In genomic region chr10:132243646-132244045, GRCh38 we compare ENCODE assay signal across 30 cellular contexts.
"Had no signal": no experiment of that assay in that cellular context is flagged by ENCODE, and none has a peak within 500 bp of the region (broad histone marks: within the 10 kb centered on the region; RNA-seq: fewer than 3 reads in every experiment).

No MANE protein-coding gene starts in this region.

- H3K27ac Mint-ChIP-seq: activated B cell treated with CpG ODN at 0.5 μM for 24 hours; activated CD4-positive, alpha-beta memory T cell treated with anti-CD3 and anti-CD28 coated beads for 36 hours; activated CD4-positive, alpha-beta T cell treated with anti-CD3 and anti-CD28 coated beads, Interleukin-2, amount 10 ng/mL, durations not matched to agents 24 days and 14 days; activated CD8-positive, alpha-beta T cell treated with anti-CD3 and anti-CD28 coated beads for 36 hours; activated naive CD4-positive, alpha-beta T cell treated with anti-CD3 and anti-CD28 coated beads for 36 hours; activated naive CD4-positive, alpha-beta T cell treated with anti-CD3 and anti-CD28 coated beads, Interleukin-2, amount 50 U/mL, for 72 hours; activated naive CD8-positive, alpha-beta T cell treated with anti-CD3 and anti-CD28 coated beads for 36 hours; activated T-cell treated with anti-CD3 and anti-CD28 coated beads, Interleukin-2, amount 50 U/mL, for 24 hours; activated T-helper 2 cell treated with anti-CD3 and anti-CD28 coated beads, Interferon-gamma antibody, Interleukin-2, Interleukin-4, amounts not matched to agents 10 μg/mL and 5 μg/mL and 100 μg/mL, durations not matched to agents 14 hours and 24 hours and 36 hours; T-cell; T-helper 17 cell had no signal

- H3K9me3 Mint-ChIP-seq: activated B cell treated with CpG ODN at 0.5 μM for 24 hours; activated CD4-positive, alpha-beta memory T cell treated with anti-CD3 and anti-CD28 coated beads for 36 hours; activated CD4-positive, alpha-beta T cell treated with anti-CD3 and anti-CD28 coated beads, Interleukin-2, amount 10 ng/mL, durations not matched to agents 24 days and 14 days; activated CD8-positive, alpha-beta T cell treated with anti-CD3 and anti-CD28 coated beads for 36 hours; activated naive CD4-positive, alpha-beta T cell treated with anti-CD3 and anti-CD28 coated beads for 36 hours; activated naive CD4-positive, alpha-beta T cell treated with anti-CD3 and anti-CD28 coated beads, Interleukin-2, amount 50 U/mL, for 72 hours; activated naive CD8-positive, alpha-beta T cell treated with anti-CD3 and anti-CD28 coated beads for 36 hours; activated T-cell treated with anti-CD3 and anti-CD28 coated beads, Interleukin-2, amount 50 U/mL, for 24 hours; activated T-helper 2 cell treated with anti-CD3 and anti-CD28 coated beads, Interferon-gamma antibody, Interleukin-2, Interleukin-4, amounts not matched to agents 10 μg/mL and 5 μg/mL and 100 μg/mL, durations not matched to agents 14 hours and 24 hours and 36 hours; T-cell had no signal

- H3K9me3 ChIP-seq: adrenal gland, body of pancreas, breast epithelium had no signal

- H3K36me3 ChIP-seq: adrenal gland, brain microvascular endothelial cell, breast epithelium had no signal

- H3K4me1 Mint-ChIP-seq: activated B cell treated with CpG ODN at 0.5 μM for 24 hours; activated CD4-positive, alpha-beta T cell treated with anti-CD3 and anti-CD28 coated beads, Interleukin-2, amount 10 ng/mL, durations not matched to agents 24 days and 14 days; activated naive CD8-positive, alpha-beta T cell treated with anti-CD3 and anti-CD28 coated beads for 36 hours; T-cell had no signal

- ATAC-seq: activated CD8-positive, alpha-beta T cell treated with anti-CD3 and anti-CD28 coated beads for 36 hours; activated naive CD4-positive, alpha-beta T cell treated with anti-CD3 and anti-CD28 coated beads, Interleukin-2, amount 50 U/mL, for 72 hours; body of pancreas; T-cell; T-helper 17 cell had no signal

- H3K4me3 ChIP-seq: adrenal gland, body of pancreas, breast epithelium had no signal

- H3K27me3 ChIP-seq: adrenal gland, body of pancreas, brain microvascular endothelial cell, breast epithelium had no signal

- H3K4me1 ChIP-seq: adrenal gland, breast epithelium had no signal

- H3K27me3 Mint-ChIP-seq: activated B cell treated with CpG ODN at 0.5 μM for 24 hours; activated CD4-positive, alpha-beta memory T cell treated with anti-CD3 and anti-CD28 coated beads for 36 hours; activated CD4-positive, alpha-beta T cell treated with anti-CD3 and anti-CD28 coated beads, Interleukin-2, amount 10 ng/mL, durations not matched to agents 24 days and 14 days; activated CD8-positive, alpha-beta T cell treated with anti-CD3 and anti-CD28 coated beads for 36 hours; activated naive CD8-positive, alpha-beta T cell treated with anti-CD3 and anti-CD28 coated beads for 36 hours; activated T-cell treated with anti-CD3 and anti-CD28 coated beads, Interleukin-2, amount 50 U/mL, for 24 hours; T-cell; T-helper 17 cell had no signal

- FAIRE-seq: astrocyte, TTC549 had no signal

- DNase-seq: activated B cell treated with CpG ODN at 0.5 μM for 24 hours; activated CD4-positive, alpha-beta memory T cell treated with anti-CD3 and anti-CD28 coated beads for 36 hours; activated CD4-positive, alpha-beta T cell treated with anti-CD3 and anti-CD28 coated beads for 4 hours; activated CD4-positive, alpha-beta T cell treated with anti-CD3 and anti-CD28 coated beads, Interleukin-2, amount 10 ng/mL, durations not matched to agents 24 days and 14 days; activated CD4-positive, alpha-beta T cell treated with anti-CD3 and anti-CD28 coated beads, Interleukin-2, amount 50 U/mL, for 1 hour; activated CD4-positive, alpha-beta T cell treated with anti-CD3 and anti-CD28 coated beads, Interleukin-2, amount 50 U/mL, for 4 hours; activated CD4-positive, CD25-positive, alpha-beta regulatory T cell treated with anti-CD3 and anti-CD28 coated beads, Interleukin-2, amount 50 U/mL, for 72 hours; activated CD8-positive, alpha-beta memory T cell treated with anti-CD3 and anti-CD28 coated beads, Interleukin-2, amount 50 U/mL, for 4 hours; activated CD8-positive, alpha-beta T cell treated with anti-CD3 and anti-CD28 coated beads for 36 hours; activated effector memory CD4-positive, alpha-beta T cell treated with Interleukin-2 at 50 U/mL for 16 hours; activated gamma-delta T cell; activated naive CD4-positive, alpha-beta T cell treated with anti-CD3 and anti-CD28 coated beads for 36 hours; activated naive CD4-positive, alpha-beta T cell treated with anti-CD3 and anti-CD28 coated beads, Interleukin-2, amount 50 U/mL, for 16 hours; activated naive CD8-positive, alpha-beta T cell treated with anti-CD3 and anti-CD28 coated beads for 36 hours; activated T-cell treated with anti-CD3 and anti-CD28 coated beads, Interleukin-2, amount 50 U/mL, for 24 hours; activated T-cell treated with anti-CD3 and anti-CD28 coated beads, Interleukin-2, amount 50 U/mL, for 48 hours; adrenal gland; amniotic stem cell; aorta; body of pancreas; brain microvascular endothelial cell; central memory CD4-positive, alpha-beta T cell; T-cell; T-helper 17 cell had no signal

- H3K4me3 Mint-ChIP-seq: activated B cell treated with CpG ODN at 0.5 μM for 24 hours; activated CD4-positive, alpha-beta memory T cell treated with anti-CD3 and anti-CD28 coated beads for 36 hours; activated CD4-positive, alpha-beta T cell treated with anti-CD3 and anti-CD28 coated beads, Interleukin-2, amount 10 ng/mL, durations not matched to agents 24 days and 14 days; activated CD8-positive, alpha-beta T cell treated with anti-CD3 and anti-CD28 coated beads for 36 hours; activated naive CD4-positive, alpha-beta T cell treated with anti-CD3 and anti-CD28 coated beads for 36 hours; activated naive CD8-positive, alpha-beta T cell treated with anti-CD3 and anti-CD28 coated beads for 36 hours; activated T-cell treated with anti-CD3 and anti-CD28 coated beads, Interleukin-2, amount 50 U/mL, for 24 hours; T-cell; T-helper 17 cell had no signal

- H3K36me3 Mint-ChIP-seq: activated CD4-positive, alpha-beta memory T cell treated with anti-CD3 and anti-CD28 coated beads for 36 hours; activated naive CD4-positive, alpha-beta T cell treated with anti-CD3 and anti-CD28 coated beads, Interleukin-2, amount 50 U/mL, for 72 hours; activated naive CD8-positive, alpha-beta T cell treated with anti-CD3 and anti-CD28 coated beads for 36 hours; T-cell had no signal

- H3K27ac ChIP-seq: adrenal gland, body of pancreas, brain microvascular endothelial cell, breast epithelium, VCaP had no signal
